Comparison of ENCODE assay signal across 1 cellular context in the genomic region with DNA sequence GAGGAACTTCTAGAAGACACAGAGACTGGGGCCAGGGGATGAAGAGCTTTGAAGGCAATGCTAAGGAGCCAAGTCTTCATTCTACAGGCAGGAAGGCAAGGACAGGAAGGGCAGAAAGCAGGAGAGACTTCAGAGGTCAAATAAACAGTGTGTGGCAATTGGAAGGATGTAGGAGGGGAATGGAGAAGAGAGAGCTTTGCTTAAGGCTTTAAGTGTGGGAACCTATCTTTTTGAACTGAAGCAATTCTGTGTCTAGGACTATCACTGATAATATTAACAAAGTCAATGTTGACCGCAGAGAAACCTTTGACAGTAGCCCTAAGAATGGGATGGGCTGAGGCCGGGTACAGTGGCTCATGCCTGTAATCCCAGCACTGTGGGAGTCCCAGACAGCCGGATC.
A peak's percentile ranks its signal among the peaks of the same experiment; 100 is the strongest.
TF ChIP-seq lines count a peak whose summit lies in the region.

No MANE protein-coding gene starts in this region.

TF ChIP-seq in IMR-90, 13 proteins besides CTCF, POLR2A, EP300 and RAD21 (continued from another document):
- TF ChIP-seq, protein P1, sequence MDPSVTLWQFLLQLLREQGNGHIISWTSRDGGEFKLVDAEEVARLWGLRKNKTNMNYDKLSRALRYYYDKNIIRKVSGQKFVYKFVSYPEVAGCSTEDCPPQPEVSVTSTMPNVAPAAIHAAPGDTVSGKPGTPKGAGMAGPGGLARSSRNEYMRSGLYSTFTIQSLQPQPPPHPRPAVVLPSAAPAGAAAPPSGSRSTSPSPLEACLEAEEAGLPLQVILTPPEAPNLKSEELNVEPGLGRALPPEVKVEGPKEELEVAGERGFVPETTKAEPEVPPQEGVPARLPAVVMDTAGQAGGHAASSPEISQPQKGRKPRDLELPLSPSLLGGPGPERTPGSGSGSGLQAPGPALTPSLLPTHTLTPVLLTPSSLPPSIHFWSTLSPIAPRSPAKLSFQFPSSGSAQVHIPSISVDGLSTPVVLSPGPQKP (IDR thresholded peaks at IDR 0.05; ENCODE audit: borderline replicate concordance, low read depth, low read length) = no peak
- TF ChIP-seq CHD1 (IDR thresholded peaks at IDR 0.05; ENCODE audit: low read depth, low read length) (no peak), CEBPB (IDR thresholded peaks at IDR 0.05; ENCODE audit: low read depth, low read length) (peak; percentile 10; the same call in 1 of the 2 replicates), MAZ (IDR thresholded peaks at IDR 0.05; ENCODE audit: borderline replicate concordance, low read depth, low read length) (no peak)
